9 cellular contexts compared by ENCODE assay signal in the genomic region with DNA sequence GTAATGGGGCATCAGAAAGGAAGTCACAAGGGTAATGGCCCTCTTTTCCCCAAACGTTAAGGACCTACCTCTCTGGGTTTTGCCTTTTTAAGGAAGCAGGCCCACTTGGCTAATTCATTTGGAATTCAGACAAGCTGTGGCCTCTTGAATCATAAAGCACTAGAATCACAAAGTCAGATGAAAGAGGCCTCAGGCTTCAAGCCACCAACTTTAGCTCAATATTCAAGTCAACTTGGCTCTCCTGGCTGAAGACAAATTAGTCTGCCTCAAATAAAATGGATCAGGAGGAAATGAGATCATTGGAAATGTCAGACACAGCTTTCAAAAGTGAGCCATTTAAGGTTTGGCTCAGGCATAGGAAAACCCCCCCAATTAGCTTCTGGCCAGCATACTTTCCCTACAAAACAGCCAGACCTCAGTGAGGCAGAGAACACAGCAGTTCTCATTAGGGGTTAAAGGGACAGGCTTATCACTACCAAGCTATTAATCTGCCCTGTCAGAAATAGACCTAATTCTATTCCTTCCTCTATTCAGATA. TPM values are rescaled to one million over a fixed set of nuclear protein-coding genes. Genes with fewer than 3 reads are reported as not detected.
A peak's percentile ranks its signal among the peaks of the same experiment; 100 is the strongest.
DNase-seq lines count a peak whose midpoint lies in the region; ATAC-seq and TF ChIP-seq lines count a peak whose summit lies in the region.
"Had no signal": no experiment of that assay in that cellular context is flagged by ENCODE, and none has a peak within 500 bp of the region (broad histone marks: within the 10 kb centered on the region; RNA-seq: fewer than 3 reads in every experiment).

No MANE protein-coding gene starts in this region.

- dilution Hi-C loops in mammary epithelial cell (cut with HindIII; ENCODE audit: low sequenced_read_pairs): no loop called here

- H3K79me2 ChIP-seq in mammary epithelial cell (ENCODE audit: insufficient read depth, low read length): no peaks in the 10 kb centered on the region

- intact Hi-C loops in mammary epithelial cell (cut with micrococcal nuclease) (no loop called here), stomach (cut with DNase I; ENCODE audit: low total_unique reads) (no loop called here), lower leg skin (cut with DNase I; ENCODE audit: low total_unique reads) (no loop called here)

- CTCF ChIA-PET in mammary epithelial cell (lab: Charles Lee; ENCODE audit: low non-redundant PET): no interaction called here

- H3K4me1 ChIP-seq in mammary epithelial cell (ENCODE audit: insufficient read depth, low read length) (no peaks in the 10 kb centered on the region), stomach (peaks cover 5 to 60% (median 31%) of the 10 kb centered on the region in 4 donors)

- no peak for TF ChIP-seq EP300 in stomach (IDR thresholded peaks at IDR 0.05)

- peak; percentile 49 for DNase-seq in HS-27A (ENCODE audit: low read depth)
- peak; percentile 26 for DNase-seq in mammary epithelial cell
- peak; percentile 68 for DNase-seq in iris pigment epithelial cell (ENCODE audit: low read depth)
- no peak for DNase-seq in stomach
- DNase-seq in lower leg skin (ENCODE audit: low spot score in 2 of 2): no peak
- DNase-seq in activated CD4-positive, alpha-beta T cell treated with anti-CD3 and anti-CD28 coated beads for 4 hours: no peak
- DNase-seq: activated naive CD8-positive, alpha-beta T cell treated with anti-CD3 and anti-CD28 coated beads for 36 hours had no signal

- H3K27me3 ChIP-seq in mammary epithelial cell (ENCODE audit: insufficient read depth, low read length) (no peaks in the 10 kb centered on the region), stomach (no peaks in the 10 kb centered on the region)

- TF ChIP-seq POLR2A in stomach (IDR thresholded peaks at IDR 0.05): no peak
- no peak for TF ChIP-seq POLR2A in lower leg skin (IDR thresholded peaks at IDR 0.05)

- no TSS peak for BruUV-seq in mammary epithelial cell (replicated peaks; lab: Mats Ljungman, UMichigan)

- in situ Hi-C loops in mammary epithelial cell (cut with MboI; ENCODE audit: low sequenced_read_pairs in 2 of 2): no loop called here

- H3K9ac ChIP-seq in mammary epithelial cell (ENCODE audit: insufficient read depth, low read length): no peak overlapping the region

- H3K27ac ChIP-seq in mammary epithelial cell (ENCODE audit: insufficient read depth, low read depth, low read length) (no peak overlapping the region), stomach (peak overlapping the region; percentile 55 to 71 (median 63))

- no peak for TF ChIP-seq CTCF in mammary epithelial cell (conservative IDR thresholded peaks at IDR 0.05 in 1 of 2, IDR thresholded peaks at IDR 0.05 in 1 of 2; ENCODE audit: extremely low read depth in 1 of 2, insufficient read depth in 1 of 2, low read depth in 1 of 2, low read length in 2 of 2)
- no peak for TF ChIP-seq CTCF in stomach (IDR thresholded peaks at IDR 0.05)
- no peak for TF ChIP-seq CTCF in lower leg skin (IDR thresholded peaks at IDR 0.05)

- H4K20me1 ChIP-seq in mammary epithelial cell (ENCODE audit: insufficient read depth, low read length): no peaks in the 10 kb centered on the region

- H3K9me3 ChIP-seq in mammary epithelial cell (replicated peaks; ENCODE audit: insufficient read depth, low read length) (no peaks in the 10 kb centered on the region), stomach (no peaks in the 10 kb centered on the region)

- H3K36me3 ChIP-seq in mammary epithelial cell (ENCODE audit: insufficient read depth, low read length) (peaks cover 10% of the 10 kb centered on the region), stomach (peaks cover 0 to 33% (median 22%) of the 10 kb centered on the region in 4 donors)

- no peak overlapping the region for H3K4me2 ChIP-seq in mammary epithelial cell (ENCODE audit: insufficient read depth, low read depth, low read length)

- H3K4me3 ChIP-seq in mammary epithelial cell (replicated peaks in 1 of 3; ENCODE audit: insufficient read depth in 1 of 3, low read depth in 2 of 3, low read length in 3 of 3) (no peak overlapping the region), stomach (no peak overlapping the region), lower leg skin (ENCODE audit: low read depth, poor library complexity, severe bottlenecking) (no peak overlapping the region)

- H2AFZ ChIP-seq in mammary epithelial cell (ENCODE audit: low read depth, low read length): no peak overlapping the region

- no peak for ATAC-seq in GM18498 (IDR thresholded peaks at IDR 0.05; ENCODE audit: unreplicated experiment)
- no peak for ATAC-seq in HG03442 (IDR thresholded peaks at IDR 0.05; ENCODE audit: unreplicated experiment)

- WGBS in mammary epithelial cell (ENCODE audit: low coverage, missing lambda C conversion rate): 10% methylated on average over 1 of the region's 1 CpG
- 0 to 33% (median 20%) methylated on average over 1 of the region's 1 CpG for WGBS in stomach, 5 donors
- WGBS in lower leg skin, 2 donors: 19 to 30% methylated on average over 1 of the region's 1 CpG

RNA-seq across cellular contexts. Expression of gene SLC35D1, which starts 34.3 kb away (rescaled TPM):
- total RNA-seq in mammary epithelial cell (10 to 100 TPM; 18.2 to 25.0 TPM), stomach (10 to 100 TPM in 4 of 5 donors, 1 to 10 TPM in 1; 8.8 to 40.8 (median 19.4) TPM), lower leg skin (10 to 100 TPM; 11.4 to 13.6 (median 12.5) TPM)
- polyA plus RNA-seq in mammary epithelial cell (11.0 TPM), stomach (1 to 10 TPM; 1.7 to 4.0 (median 2.3) TPM)
- 19.5 TPM for polyA minus RNA-seq in mammary epithelial cell

Comparison
In these comparisons a context has a peak if more than half of its experiments do, and no peak if none do; other contexts are left out.
1. DNase-seq: peak in HS-27A (single experiment), mammary epithelial cell (single experiment) and iris pigment epithelial cell (single experiment); none in stomach (single experiment), lower leg skin (0 of 2) and activated CD4-positive, alpha-beta T cell treated with anti-CD3 and anti-CD28 coated beads for 4 hours (0 of 2).